Comparison of ENCODE assay signal across 1 cellular context in genomic region chr14:90356925-90357324, GRCh38.
TF ChIP-seq lines count a peak whose summit lies in the region.

No MANE protein-coding gene starts in this region.

TF ChIP-seq in HepG2, 621 proteins besides CTCF, POLR2A, EP300 and RAD21 (continued from another document and continues in another):
- TF ChIP-seq SMC3 (IDR thresholded peaks at IDR 0.05; ENCODE audit: low read length) (no peak), ZBTB38 (CRISPR knock-in tag; IDR thresholded peaks at IDR 0.05) (no peak), ELF1 (CRISPR knock-in tag; IDR thresholded peaks at IDR 0.05) (no peak), ZNF512B (CRISPR knock-in tag; IDR thresholded peaks at IDR 0.05; ENCODE audit: borderline replicate concordance) (no peak), ZNF646 (CRISPR knock-in tag; IDR thresholded peaks at IDR 0.05) (no peak), PITX1 (CRISPR knock-in tag; IDR thresholded peaks at IDR 0.05) (no peak), NR2F6 (IDR thresholded peaks at IDR 0.05) (peak; percentile 32; the same call in 1 of the 2 replicates), NR2F6 (CRISPR knock-in tag; IDR thresholded peaks at IDR 0.05) (no peak), ZFP90 (CRISPR knock-in tag; IDR thresholded peaks at IDR 0.05; ENCODE audit: borderline replicate concordance) (no peak), ZNF513 (CRISPR knock-in tag; conservative IDR thresholded peaks at IDR 0.05) (no peak), STAT5B (CRISPR knock-in tag; IDR thresholded peaks at IDR 0.05) (no peak), FOXP4 (CRISPR knock-in tag; IDR thresholded peaks at IDR 0.05) (peak; percentile 28; the same call in 1 of the 2 replicates), ZNF782 (CRISPR knock-in tag; IDR thresholded peaks at IDR 0.05; ENCODE audit: borderline replicate concordance) (no peak), ZBTB7B (CRISPR knock-in tag; IDR thresholded peaks at IDR 0.05) (no peak), RFX3 (CRISPR knock-in tag; IDR thresholded peaks at IDR 0.05) (no peak), FOXP1 (IDR thresholded peaks at IDR 0.05) (no peak), FOXP1 (CRISPR knock-in tag; IDR thresholded peaks at IDR 0.05) (peak; percentile 47; the same call in 1 of the 2 replicates), ETS1 (CRISPR knock-in tag; IDR thresholded peaks at IDR 0.05) (no peak), SALL2 (CRISPR knock-in tag; IDR thresholded peaks at IDR 0.05) (no peak), ZNF331 (CRISPR knock-in tag; IDR thresholded peaks at IDR 0.05) (no peak), IKZF1 (IDR thresholded peaks at IDR 0.05) (no peak), SALL1 (CRISPR knock-in tag; IDR thresholded peaks at IDR 0.05) (0 out of 2 replicates have a peak, but pooled peaks have one; percentile 21), GATAD1 (CRISPR knock-in tag; IDR thresholded peaks at IDR 0.05) (no peak), HNF4A (CRISPR knock-in tag; IDR thresholded peaks at IDR 0.05) (peak; percentile 54), FOXC1 (CRISPR knock-in tag; IDR thresholded peaks at IDR 0.05; ENCODE audit: borderline replicate concordance) (no peak), MAF1 (CRISPR knock-in tag; IDR thresholded peaks at IDR 0.05; ENCODE audit: borderline replicate concordance) (no peak), KLF16 (CRISPR knock-in tag; IDR thresholded peaks at IDR 0.05) (no peak), ZBTB46 (CRISPR knock-in tag; IDR thresholded peaks at IDR 0.05; ENCODE audit: borderline replicate concordance) (no peak), HMG20A (CRISPR knock-in tag; IDR thresholded peaks at IDR 0.05; ENCODE audit: borderline replicate concordance) (no peak), ZSCAN25 (CRISPR knock-in tag; IDR thresholded peaks at IDR 0.05) (no peak), ATF6 (CRISPR knock-in tag; conservative IDR thresholded peaks at IDR 0.05) (no peak), PAXIP1 (CRISPR knock-in tag; conservative IDR thresholded peaks at IDR 0.05) (peak; percentile 42), ZNF382 (CRISPR knock-in tag; IDR thresholded peaks at IDR 0.05; ENCODE audit: borderline replicate concordance) (no peak), NR2F2 (IDR thresholded peaks at IDR 0.05; ENCODE audit: borderline replicate concordance, low read depth) (0 out of 2 replicates have a peak, but pooled peaks have one; percentile 40), SOX6 (IDR thresholded peaks at IDR 0.05) (no peak), SOX6 (CRISPR knock-in tag; IDR thresholded peaks at IDR 0.05) (peak; percentile 41; the same call in 1 of the 2 replicates), CHD2 (IDR thresholded peaks at IDR 0.05; ENCODE audit: low read depth, low read length) (no peak), ZNF17 (CRISPR knock-in tag; IDR thresholded peaks at IDR 0.05) (no peak), ZNF570 (CRISPR knock-in tag; IDR thresholded peaks at IDR 0.05; ENCODE audit: borderline replicate concordance) (no peak), SAP130 (CRISPR knock-in tag; IDR thresholded peaks at IDR 0.05; ENCODE audit: low read depth) (no peak), KDM4B (CRISPR knock-in tag; IDR thresholded peaks at IDR 0.05) (no peak), RFXANK (CRISPR knock-in tag; IDR thresholded peaks at IDR 0.05) (no peak), RARA (CRISPR knock-in tag; IDR thresholded peaks at IDR 0.05) (peak; percentile 54)
